23 cellular contexts compared by ENCODE assay signal in the genomic region with DNA sequence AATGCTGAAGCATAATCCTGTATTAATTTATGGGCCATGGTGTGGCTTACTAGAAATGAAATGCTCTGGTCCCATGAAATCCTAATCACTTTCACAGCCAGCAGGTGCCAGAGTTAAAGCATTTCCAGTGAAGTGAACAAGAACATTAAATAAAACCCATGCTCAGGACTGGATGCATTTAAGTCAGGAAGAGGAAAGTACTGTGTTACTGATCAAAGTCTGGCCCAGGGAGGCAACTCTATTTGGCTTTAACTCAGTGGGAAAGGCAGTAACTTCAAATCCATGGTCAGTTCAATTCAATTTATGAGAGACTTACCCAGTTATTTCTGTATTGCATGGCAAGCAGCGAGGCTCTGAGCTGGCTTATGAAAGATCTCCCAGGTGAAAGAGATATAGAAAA. TPM values are rescaled to one million over a fixed set of nuclear protein-coding genes. Genes with fewer than 3 reads are reported as not detected.
DNase-seq lines count a peak whose midpoint lies in the region; ATAC-seq and TF ChIP-seq lines count a peak whose summit lies in the region.
"Had no signal": no experiment of that assay in that cellular context is flagged by ENCODE, and none has a peak within 500 bp of the region (broad histone marks: within the 10 kb centered on the region; RNA-seq: fewer than 3 reads in every experiment).

No MANE protein-coding gene starts in this region.

- H3K9me3 ChIP-seq in neural progenitor cell (ENCODE audit: low read depth): no peaks in the 10 kb centered on the region
- no peaks in the 10 kb centered on the region for H3K9me3 ChIP-seq in stomach
- H3K9me3 ChIP-seq: BE2C, Caco-2 had no signal

- H3K4me1 Mint-ChIP-seq in Calu3 (ENCODE audit: low read depth, unreplicated experiment) (peaks cover 58% of the 10 kb centered on the region), neural progenitor cell (peaks cover 21% of the 10 kb centered on the region), natural killer cell (no peaks in the 10 kb centered on the region)
- H3K4me1 Mint-ChIP-seq: CD14-positive monocyte; CD4-positive, CD25-positive, alpha-beta regulatory T cell had no signal

- H3K4me2 ChIP-seq in neural progenitor cell: no peak overlapping the region
- H3K4me2 ChIP-seq: BLaER1 had no signal

- H3F3A ChIP-seq in neural progenitor cell (ENCODE audit: low read depth): no peaks in the 10 kb centered on the region

- TF ChIP-seq CTCF in Calu3 (IDR thresholded peaks at IDR 0.05; ENCODE audit: unreplicated experiment) (no peak), neural progenitor cell (IDR thresholded peaks at IDR 0.05) (no peak), natural killer cell (IDR thresholded peaks at IDR 0.05) (no peak), stomach (IDR thresholded peaks at IDR 0.05) (no peak)

- intact Hi-C loops in Calu3 (cut with micrococcal nuclease; ENCODE audit: unreplicated experiment) (loop anchor here (2.0 kb wide), 1 partner anchor 28 kb away; no protein-coding TSS in a partner anchor), natural killer cell (cut with micrococcal nuclease) (no loop called here), stomach (cut with DNase I; ENCODE audit: low total_unique reads) (no loop called here)

- peak; percentile 83 for ATAC-seq in left lobe of liver
- no peak for ATAC-seq in natural killer cell
- no peak for ATAC-seq in GM18868 (IDR thresholded peaks at IDR 0.05; ENCODE audit: unreplicated experiment)
- ATAC-seq: CD8-positive, alpha-beta T cell; GM12878 had no signal

- no peak overlapping the region for H2AFZ ChIP-seq in neural progenitor cell (replicated peaks)

- no TSS peak for BruUV-seq in Calu3 (replicated peaks; lab: Mats Ljungman, UMichigan)

- H3K79me2 ChIP-seq in neural progenitor cell (ENCODE audit: low read depth): no peaks in the 10 kb centered on the region

- 36 to 100% (median 74%) methylated on average over 1 of the region's 1 CpG for WGBS in stomach, 5 donors

- H3K27me3 ChIP-seq in neural progenitor cell: no peaks in the 10 kb centered on the region
- H3K27me3 ChIP-seq in stomach: no peaks in the 10 kb centered on the region
- H3K27me3 ChIP-seq: BE2C, BLaER1 had no signal

- no peak overlapping the region for H3K9ac ChIP-seq in neural progenitor cell
- H3K9ac ChIP-seq: BLaER1 had no signal

- H3K4me1 ChIP-seq in neural progenitor cell: no peaks in the 10 kb centered on the region
- no peaks in the 10 kb centered on the region for H3K4me1 ChIP-seq in stomach
- H3K4me1 ChIP-seq: BE2C, BLaER1 had no signal

- H3K4me3 Mint-ChIP-seq in Calu3 (ENCODE audit: low read depth, unreplicated experiment) (no peak overlapping the region), neural progenitor cell (no peak overlapping the region), natural killer cell (no peak overlapping the region)
- H3K4me3 Mint-ChIP-seq: CD14-positive monocyte; CD4-positive, CD25-positive, alpha-beta regulatory T cell; CD8-positive, alpha-beta T cell had no signal

- H3K4me3 ChIP-seq in neural progenitor cell (no peak overlapping the region), stomach (no peak overlapping the region)
- H3K4me3 ChIP-seq: BLaER1, GM12878 had no signal

- no peak for TF ChIP-seq EP300 in stomach (IDR thresholded peaks at IDR 0.05)

- DNase-seq in Calu3 (no peak), left lobe of liver (ENCODE audit: low spot score) (no peak), neural progenitor cell (ENCODE audit: low spot score) (no peak), natural killer cell (no peak), stomach (no peak)
- DNase-seq: 8988T; ACHN; BE2C; C1 segment of cervical spinal cord; Caco-2; CD4-positive, CD25-positive, alpha-beta regulatory T cell; CD8-positive, alpha-beta T cell; DMS 273 treated with DMSO at 0.1 percent for 48 hours; DMS153; DMS53; DMS79; DND-41; EL; GDM1 had no signal

- H3K36me3 Mint-ChIP-seq in Calu3 (ENCODE audit: insufficient read depth, unreplicated experiment): peaks cover 1% of the 10 kb centered on the region
- H3K36me3 Mint-ChIP-seq in neural progenitor cell: no peaks in the 10 kb centered on the region
- no peaks in the 10 kb centered on the region for H3K36me3 Mint-ChIP-seq in natural killer cell
- H3K36me3 Mint-ChIP-seq: CD14-positive monocyte; CD4-positive, CD25-positive, alpha-beta regulatory T cell; CD8-positive, alpha-beta T cell had no signal

- H3K9me3 Mint-ChIP-seq in Calu3 (ENCODE audit: low read depth, unreplicated experiment): peaks cover 10% of the 10 kb centered on the region
- peaks cover 31% of the 10 kb centered on the region for H3K9me3 Mint-ChIP-seq in neural progenitor cell
- H3K9me3 Mint-ChIP-seq in natural killer cell: no peaks in the 10 kb centered on the region
- H3K9me3 Mint-ChIP-seq: CD8-positive, alpha-beta T cell had no signal

- TF ChIP-seq POLR2A in stomach (IDR thresholded peaks at IDR 0.05): no peak

- no peaks in the 10 kb centered on the region for H4K20me1 ChIP-seq in neural progenitor cell (ENCODE audit: low read depth)
- H4K20me1 ChIP-seq: BLaER1 had no signal

- H3K27me3 Mint-ChIP-seq in Calu3 (ENCODE audit: unreplicated experiment) (no peaks in the 10 kb centered on the region), neural progenitor cell (ENCODE audit: insufficient read depth, low read depth) (no peaks in the 10 kb centered on the region), natural killer cell (ENCODE audit: low read depth in 2 of 2) (no peaks in the 10 kb centered on the region)
- H3K27me3 Mint-ChIP-seq: CD4-positive, CD25-positive, alpha-beta regulatory T cell had no signal

- H3K27ac Mint-ChIP-seq in Calu3 (ENCODE audit: unreplicated experiment): peak overlapping the region; percentile 79
- peak overlapping the region; percentile 53 for H3K27ac Mint-ChIP-seq in neural progenitor cell
- H3K27ac Mint-ChIP-seq in natural killer cell: no peak overlapping the region
- H3K27ac Mint-ChIP-seq: CD14-positive monocyte; CD4-positive, CD25-positive, alpha-beta regulatory T cell; CD8-positive, alpha-beta T cell had no signal

- CTCF ChIA-PET in Calu3 (lab: Charles Lee): no interaction called here

- no peaks in the 10 kb centered on the region for H3K36me3 ChIP-seq in neural progenitor cell
- H3K36me3 ChIP-seq in stomach: no peaks in the 10 kb centered on the region
- H3K36me3 ChIP-seq: BE2C, BLaER1 had no signal

- H3K27ac ChIP-seq in neural progenitor cell: no peak overlapping the region
- no peak overlapping the region for H3K27ac ChIP-seq in stomach
- H3K27ac ChIP-seq: BLaER1 had no signal

RNA-seq across cellular contexts. Expression of gene AGA, which starts 29.1 kb away (rescaled TPM):
- total RNA-seq in Calu3 (2022): 21.5 and 22.7 TPM in 2 replicates
- 13.7 TPM for total RNA-seq in left lobe of liver
- total RNA-seq in neural progenitor cell (ENCODE audit: low replicate concordance): 19.5 and 27.3 TPM in 2 replicates
- total RNA-seq in natural killer cell: 10 to 100 TPM; 15.7 to 16.9 (median 16.6) TPM
- total RNA-seq in stomach: 10 to 100 TPM in 2 of 5 donors, 1 to 10 TPM in 3; 2.3 to 36.4 (median 3.6) TPM
- 1 to 10 TPM; 6.6 to 8.2 (median 8.0) TPM for polyA plus RNA-seq in stomach

Comparison
In these comparisons a context has a peak if more than half of its experiments do, and no peak if none do; other contexts are left out.
1. H3K27ac Mint-ChIP-seq: peak in Calu3 (single experiment) and neural progenitor cell (single experiment); none in natural killer cell (0 of 2).